ENCODE assay signal across 1 cellular context in the genomic region with DNA sequence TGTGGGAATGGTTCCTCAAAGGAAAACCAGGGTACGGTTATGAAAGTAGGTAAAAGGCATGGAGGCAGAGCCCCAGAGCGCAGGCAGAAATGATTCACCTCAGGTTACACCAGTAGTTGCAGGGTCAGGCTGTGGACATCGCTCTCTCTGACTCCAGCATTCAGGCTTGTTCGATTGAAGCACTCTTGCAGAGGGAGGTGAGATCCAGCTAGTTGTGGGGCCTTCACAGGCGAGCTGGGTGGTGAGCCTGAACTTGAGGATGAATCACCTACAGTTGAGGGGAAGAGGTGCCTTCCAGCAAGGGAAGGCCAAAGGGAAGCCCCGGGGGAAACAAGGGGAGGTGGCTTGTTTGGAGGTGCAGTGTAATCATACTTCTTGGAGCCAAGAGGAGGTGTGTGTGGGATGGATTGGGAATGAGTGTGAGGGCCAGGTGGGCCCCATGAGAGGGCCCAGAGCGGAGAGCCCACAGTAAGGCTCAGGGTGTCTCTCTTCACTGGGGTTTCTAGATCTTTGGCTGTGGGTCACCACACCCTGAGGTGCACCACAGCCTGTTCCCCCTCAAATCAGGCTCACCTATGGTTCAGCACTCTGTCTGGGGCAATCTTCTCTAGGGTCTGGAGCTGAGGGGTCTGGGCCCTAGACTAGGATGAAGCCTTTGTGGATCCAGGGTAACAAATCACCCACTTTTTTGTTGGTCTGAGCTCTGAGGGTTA.
TF ChIP-seq lines count a peak whose summit lies in the region.

No MANE protein-coding gene starts in this region.

TF ChIP-seq in GM23338, 12 proteins besides CTCF, POLR2A, EP300 and RAD21:
- TF ChIP-seq EZH2 (IDR thresholded peaks at IDR 0.05; ENCODE audit: low read depth, unreplicated experiment) (no peak), EZH2phosphoT487 (IDR thresholded peaks at IDR 0.05; ENCODE audit: unreplicated experiment) (no peak), ZNF331 (CRISPR knock-in tag; IDR thresholded peaks at IDR 0.05; ENCODE audit: low read depth) (no peak), STAT1 (IDR thresholded peaks at IDR 0.05; ENCODE audit: unreplicated experiment) (no peak), NANOG (IDR thresholded peaks at IDR 0.05; ENCODE audit: borderline replicate concordance) (no peak), CREB1 (CRISPR knock-in tag; IDR thresholded peaks at IDR 0.05; ENCODE audit: low read depth) (no peak)
- TF ChIP-seq, protein P1, sequence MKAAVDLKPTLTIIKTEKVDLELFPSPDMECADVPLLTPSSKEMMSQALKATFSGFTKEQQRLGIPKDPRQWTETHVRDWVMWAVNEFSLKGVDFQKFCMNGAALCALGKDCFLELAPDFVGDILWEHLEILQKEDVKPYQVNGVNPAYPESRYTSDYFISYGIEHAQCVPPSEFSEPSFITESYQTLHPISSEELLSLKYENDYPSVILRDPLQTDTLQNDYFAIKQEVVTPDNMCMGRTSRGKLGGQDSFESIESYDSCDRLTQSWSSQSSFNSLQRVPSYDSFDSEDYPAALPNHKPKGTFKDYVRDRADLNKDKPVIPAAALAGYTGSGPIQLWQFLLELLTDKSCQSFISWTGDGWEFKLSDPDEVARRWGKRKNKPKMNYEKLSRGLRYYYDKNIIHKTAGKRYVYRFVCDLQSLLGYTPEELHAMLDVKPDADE (IDR thresholded peaks at IDR 0.05) = no peak
- TF ChIP-seq, protein P2, sequence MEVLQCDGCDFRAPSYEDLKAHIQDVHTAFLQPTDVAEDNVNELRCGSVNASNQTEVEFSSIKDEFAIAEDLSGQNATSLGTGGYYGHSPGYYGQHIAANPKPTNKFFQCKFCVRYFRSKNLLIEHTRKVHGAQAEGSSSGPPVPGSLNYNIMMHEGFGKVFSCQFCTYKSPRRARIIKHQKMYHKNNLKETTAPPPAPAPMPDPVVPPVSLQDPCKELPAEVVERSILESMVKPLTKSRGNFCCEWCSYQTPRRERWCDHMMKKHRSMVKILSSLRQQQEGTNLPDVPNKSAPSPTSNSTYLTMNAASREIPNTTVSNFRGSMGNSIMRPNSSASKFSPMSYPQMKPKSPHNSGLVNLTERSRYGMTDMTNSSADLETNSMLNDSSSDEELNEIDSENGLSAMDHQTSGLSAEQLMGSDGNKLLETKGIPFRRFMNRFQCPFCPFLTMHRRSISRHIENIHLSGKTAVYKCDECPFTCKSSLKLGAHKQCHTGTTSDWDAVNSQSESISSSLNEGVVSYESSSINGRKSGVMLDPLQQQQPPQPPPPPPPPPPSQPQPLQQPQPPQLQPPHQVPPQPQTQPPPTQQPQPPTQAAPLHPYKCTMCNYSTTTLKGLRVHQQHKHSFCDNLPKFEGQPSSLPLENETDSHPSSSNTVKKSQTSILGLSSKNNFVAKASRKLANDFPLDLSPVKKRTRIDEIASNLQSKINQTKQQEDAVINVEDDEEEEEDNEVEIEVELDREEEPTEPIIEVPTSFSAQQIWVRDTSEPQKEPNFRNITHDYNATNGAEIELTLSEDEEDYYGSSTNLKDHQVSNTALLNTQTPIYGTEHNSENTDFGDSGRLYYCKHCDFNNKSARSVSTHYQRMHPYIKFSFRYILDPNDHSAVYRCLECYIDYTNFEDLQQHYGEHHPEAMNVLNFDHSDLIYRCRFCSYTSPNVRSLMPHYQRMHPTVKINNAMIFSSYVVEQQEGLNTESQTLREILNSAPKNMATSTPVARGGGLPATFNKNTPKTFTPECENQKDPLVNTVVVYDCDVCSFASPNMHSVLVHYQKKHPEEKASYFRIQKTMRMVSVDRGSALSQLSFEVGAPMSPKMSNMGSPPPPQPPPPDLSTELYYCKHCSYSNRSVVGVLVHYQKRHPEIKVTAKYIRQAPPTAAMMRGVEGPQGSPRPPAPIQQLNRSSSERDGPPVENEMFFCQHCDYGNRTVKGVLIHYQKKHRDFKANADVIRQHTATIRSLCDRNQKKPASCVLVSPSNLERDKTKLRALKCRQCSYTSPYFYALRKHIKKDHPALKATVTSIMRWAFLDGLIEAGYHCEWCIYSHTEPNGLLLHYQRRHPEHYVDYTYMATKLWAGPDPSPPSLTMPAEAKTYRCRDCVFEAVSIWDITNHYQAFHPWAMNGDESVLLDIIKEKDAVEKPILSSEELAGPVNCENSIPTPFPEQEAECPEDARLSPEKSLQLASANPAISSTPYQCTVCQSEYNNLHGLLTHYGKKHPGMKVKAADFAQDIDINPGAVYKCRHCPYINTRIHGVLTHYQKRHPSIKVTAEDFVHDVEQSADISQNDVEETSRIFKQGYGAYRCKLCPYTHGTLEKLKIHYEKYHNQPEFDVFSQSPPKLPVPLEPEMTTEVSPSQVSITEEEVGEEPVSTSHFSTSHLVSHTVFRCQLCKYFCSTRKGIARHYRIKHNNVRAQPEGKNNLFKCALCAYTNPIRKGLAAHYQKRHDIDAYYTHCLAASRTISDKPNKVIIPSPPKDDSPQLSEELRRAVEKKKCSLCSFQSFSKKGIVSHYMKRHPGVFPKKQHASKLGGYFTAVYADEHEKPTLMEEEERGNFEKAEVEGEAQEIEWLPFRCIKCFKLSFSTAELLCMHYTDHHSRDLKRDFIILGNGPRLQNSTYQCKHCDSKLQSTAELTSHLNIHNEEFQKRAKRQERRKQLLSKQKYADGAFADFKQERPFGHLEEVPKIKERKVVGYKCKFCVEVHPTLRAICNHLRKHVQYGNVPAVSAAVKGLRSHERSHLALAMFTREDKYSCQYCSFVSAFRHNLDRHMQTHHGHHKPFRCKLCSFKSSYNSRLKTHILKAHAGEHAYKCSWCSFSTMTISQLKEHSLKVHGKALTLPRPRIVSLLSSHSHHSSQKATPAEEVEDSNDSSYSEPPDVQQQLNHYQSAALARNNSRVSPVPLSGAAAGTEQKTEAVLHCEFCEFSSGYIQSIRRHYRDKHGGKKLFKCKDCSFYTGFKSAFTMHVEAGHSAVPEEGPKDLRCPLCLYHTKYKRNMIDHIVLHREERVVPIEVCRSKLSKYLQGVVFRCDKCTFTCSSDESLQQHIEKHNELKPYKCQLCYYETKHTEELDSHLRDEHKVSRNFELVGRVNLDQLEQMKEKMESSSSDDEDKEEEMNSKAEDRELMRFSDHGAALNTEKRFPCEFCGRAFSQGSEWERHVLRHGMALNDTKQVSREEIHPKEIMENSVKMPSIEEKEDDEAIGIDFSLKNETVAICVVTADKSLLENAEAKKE (CRISPR knock-in tag; IDR thresholded peaks at IDR 0.05) = no peak
